In the genomic region with DNA sequence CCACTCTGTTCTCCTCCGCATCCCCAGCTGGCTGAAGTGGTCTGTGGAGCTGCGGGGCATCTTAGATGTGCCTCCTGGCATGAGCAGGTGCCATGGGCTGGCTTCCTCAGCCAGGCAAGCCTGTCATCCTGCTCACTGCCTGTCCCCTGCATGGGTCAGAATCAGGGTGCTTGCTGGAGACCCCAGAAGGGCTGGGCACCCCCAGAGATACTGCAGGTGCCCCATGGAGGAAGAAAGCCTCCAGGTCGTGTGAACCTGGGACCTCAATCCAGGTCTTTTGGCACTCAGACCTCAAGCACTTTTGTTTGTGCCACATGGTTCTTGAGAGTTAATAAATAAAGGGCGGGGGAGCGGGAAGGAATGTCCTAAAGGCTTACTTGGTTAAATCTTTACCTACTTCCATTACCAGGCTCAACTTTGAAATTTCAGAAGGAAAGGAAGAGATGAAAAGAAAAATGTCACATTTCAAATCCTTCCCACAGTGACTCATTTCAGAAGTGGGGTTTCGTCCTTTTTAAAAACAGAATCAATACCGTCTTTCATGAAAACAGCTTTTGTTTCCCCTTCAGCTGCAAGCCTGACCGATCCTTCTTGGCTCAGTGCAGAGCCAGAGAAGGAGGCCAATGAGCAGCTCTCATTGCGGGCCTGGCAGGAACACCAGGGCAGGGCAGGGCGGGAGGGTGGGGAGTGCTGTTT, we compare ENCODE assay signal across 8 cellular contexts.
DNase-seq lines count a peak whose midpoint lies in the region; ATAC-seq and TF ChIP-seq lines count a peak whose summit lies in the region.

No MANE protein-coding gene starts in this region.

- H3K27ac Mint-ChIP-seq in type B pancreatic cell (peak overlapping the region; percentile 26), osteocyte (ENCODE audit: unreplicated experiment) (no peak overlapping the region)

- H3K27me3 ChIP-seq in heart right ventricle = no peaks in the 10 kb centered on the region

- H3K4me3 Mint-ChIP-seq in type B pancreatic cell = no peak overlapping the region
- H3K4me3 Mint-ChIP-seq in osteocyte (ENCODE audit: unreplicated experiment) = no peak overlapping the region

- H3K9me3 ChIP-seq in heart right ventricle = peaks cover 0 to 3% (median 0%) of the 10 kb centered on the region in 11 donors

- H3K4me1 ChIP-seq in heart right ventricle = peaks cover 0 to 13% (median 5%) of the 10 kb centered on the region in 9 donors

- intact Hi-C loops in heart right ventricle (cut with DNase I) = no loop called here

- no peaks in the 10 kb centered on the region for H3K36me3 ChIP-seq in heart right ventricle

- 75 to 76% methylated on average over 10 of the region's 10 CpGs for WGBS in heart right ventricle, 2 donors

- TF ChIP-seq CTCF in heart right ventricle (IDR thresholded peaks at IDR 0.05) = no peak
- no peak for TF ChIP-seq CTCF in type B pancreatic cell (conservative IDR thresholded peaks at IDR 0.05)
- no peak for TF ChIP-seq CTCF in osteocyte (IDR thresholded peaks at IDR 0.05)

- H3K27ac ChIP-seq in heart right ventricle = peak overlapping the region in 8 of 10 donors; percentile 34 to 70 (median 58)

- H3K36me3 Mint-ChIP-seq in type B pancreatic cell (no peaks in the 10 kb centered on the region), osteocyte (ENCODE audit: unreplicated experiment) (no peaks in the 10 kb centered on the region)

- peaks cover 6% of the 10 kb centered on the region for H3K9me3 Mint-ChIP-seq in type B pancreatic cell
- no peaks in the 10 kb centered on the region for H3K9me3 Mint-ChIP-seq in osteocyte (ENCODE audit: unreplicated experiment)

- no peaks in the 10 kb centered on the region for H3K27me3 Mint-ChIP-seq in type B pancreatic cell
- no peaks in the 10 kb centered on the region for H3K27me3 Mint-ChIP-seq in osteocyte (ENCODE audit: unreplicated experiment)

- peak; percentile 92 for DNase-seq in Ammon's horn (ENCODE audit: low spot score)
- DNase-seq in heart right ventricle = no peak
- DNase-seq in type B pancreatic cell (ENCODE audit: extremely low spot score, unreplicated experiment) = no peak
- DNase-seq in activated T-cell treated with anti-CD3 and anti-CD28 coated beads, Interleukin-2, amount 50 U/mL, for 48 hours = no peak
- no peak for DNase-seq in osteocyte (ENCODE audit: extremely low spot score, unreplicated experiment)
- DNase-seq in GDM1 (lab: John Stamatoyannopoulos, UW) = no peak

- peak; percentile 81 for ATAC-seq in GM19468 (IDR thresholded peaks at IDR 0.05; ENCODE audit: extremely low read depth, unreplicated experiment)
- peak; percentile 92 for ATAC-seq in HG03460 (IDR thresholded peaks at IDR 0.05; ENCODE audit: unreplicated experiment)
- peak in 7 of 8 donors; percentile 40 to 70 (median 61) for ATAC-seq in heart right ventricle

- H3K4me1 Mint-ChIP-seq in type B pancreatic cell (ENCODE audit: unreplicated experiment) (peaks cover 4% of the 10 kb centered on the region), osteocyte (ENCODE audit: unreplicated experiment) (peaks cover 17% of the 10 kb centered on the region)

- no peak overlapping the region for H3K4me3 ChIP-seq in heart right ventricle
